ENCODE assay signal across 13 cellular contexts in genomic region chr3:114005406-114005987, GRCh38. TPM values are rescaled to one million over a fixed set of nuclear protein-coding genes. Genes with fewer than 3 reads are reported as not detected.
A peak's percentile ranks its signal among the peaks of the same experiment; 100 is the strongest.
DNase-seq lines count a peak whose midpoint lies in the region; ATAC-seq and TF ChIP-seq lines count a peak whose summit lies in the region.
"Had no signal": no experiment of that assay in that cellular context is flagged by ENCODE, and none has a peak within 500 bp of the region (broad histone marks: within the 10 kb centered on the region; RNA-seq: fewer than 3 reads in every experiment).

No MANE protein-coding gene starts in this region.

- H3K4me1 ChIP-seq in OCI-LY3 (ENCODE audit: low read length) (peaks cover 42% of the 10 kb centered on the region), foreskin keratinocyte (no peaks in the 10 kb centered on the region)

- H4K20me1 ChIP-seq in OCI-LY3 (ENCODE audit: insufficient read depth, low read length): no peaks in the 10 kb centered on the region

- no peak overlapping the region for H3K4me3 Mint-ChIP-seq in activated T-helper 17 cell treated with anti-CD3 and anti-CD28 coated beads, Interleukin-2, amount 50 U/mL, for 72 hours
- H3K4me3 Mint-ChIP-seq in activated T-cell treated with anti-CD3 and anti-CD28 coated beads, Interleukin-2, amount 50 U/mL, for 24 hours: no peak overlapping the region
- H3K4me3 Mint-ChIP-seq: activated CD8-positive, alpha-beta T cell treated with anti-CD3 and anti-CD28 coated beads, Interleukin-2, amount 10 ng/mL, durations not matched to agents 7 days and 5 days had no signal

- H3K27me3 Mint-ChIP-seq in activated T-helper 17 cell treated with anti-CD3 and anti-CD28 coated beads, Interleukin-2, amount 50 U/mL, for 72 hours: no peaks in the 10 kb centered on the region
- H3K27me3 Mint-ChIP-seq in activated T-cell treated with anti-CD3 and anti-CD28 coated beads, Interleukin-2, amount 50 U/mL, for 24 hours: no peaks in the 10 kb centered on the region

- H3K9ac ChIP-seq in OCI-LY3 (ENCODE audit: low read length): peak overlapping the region; percentile 56

- no peak for DNase-seq in foreskin keratinocyte
- DNase-seq in Ammon's horn (ENCODE audit: low spot score): no peak
- no peak for DNase-seq in activated T-cell treated with anti-CD3 and anti-CD28 coated beads, Interleukin-2, amount 50 U/mL, for 24 hours
- DNase-seq: activated CD8-positive, alpha-beta T cell treated with anti-CD3 and anti-CD28 coated beads, Interleukin-2, amount 10 ng/mL, durations not matched to agents 7 days and 5 days; NCI-H2171 treated with DMSO at 0.1 percent for 48 hours; stimulated activated CD4-positive, alpha-beta T cell treated with anti-CD3 and anti-CD28 coated beads, Interleukin-1b, Interleukin-23, amount 100 ng/mL, for 48 hours had no signal

- no peaks in the 10 kb centered on the region for H3K9me3 Mint-ChIP-seq in activated T-helper 17 cell treated with anti-CD3 and anti-CD28 coated beads, Interleukin-2, amount 50 U/mL, for 72 hours
- H3K9me3 Mint-ChIP-seq in activated T-cell treated with anti-CD3 and anti-CD28 coated beads, Interleukin-2, amount 50 U/mL, for 24 hours: no peaks in the 10 kb centered on the region

- H3K36me3 Mint-ChIP-seq in activated T-helper 17 cell treated with anti-CD3 and anti-CD28 coated beads, Interleukin-2, amount 50 U/mL, for 72 hours (ENCODE audit: low read depth): peaks cover 11% of the 10 kb centered on the region
- peaks cover 19% of the 10 kb centered on the region for H3K36me3 Mint-ChIP-seq in activated T-cell treated with anti-CD3 and anti-CD28 coated beads, Interleukin-2, amount 50 U/mL, for 24 hours (ENCODE audit: low read depth)

- peak overlapping the region; percentile 28; the same call in 1 of the 2 replicates for H2AFZ ChIP-seq in OCI-LY3 (ENCODE audit: low read depth, low read length)

- peaks cover 3% of the 10 kb centered on the region for H3K36me3 ChIP-seq in OCI-LY3 (replicated peaks; ENCODE audit: low read depth, low read length)

- no peaks in the 10 kb centered on the region for H3K79me2 ChIP-seq in OCI-LY3 (ENCODE audit: low read length)

- H3K4me3 ChIP-seq in OCI-LY3 (ENCODE audit: low read length): peak overlapping the region; percentile 66

- H3K9me3 ChIP-seq in OCI-LY3 (ENCODE audit: insufficient read depth, low read length): no peaks in the 10 kb centered on the region

- H3K27me3 ChIP-seq in OCI-LY3 (ENCODE audit: low read depth, low read length): no peaks in the 10 kb centered on the region
- no peaks in the 10 kb centered on the region for H3K27me3 ChIP-seq in foreskin keratinocyte

- H3K4me2 ChIP-seq in OCI-LY3 (ENCODE audit: low read length): peak overlapping the region; percentile 84

- H3K4me1 Mint-ChIP-seq in activated T-helper 17 cell treated with anti-CD3 and anti-CD28 coated beads, Interleukin-2, amount 50 U/mL, for 72 hours: no peaks in the 10 kb centered on the region
- no peaks in the 10 kb centered on the region for H3K4me1 Mint-ChIP-seq in activated T-cell treated with anti-CD3 and anti-CD28 coated beads, Interleukin-2, amount 50 U/mL, for 24 hours (ENCODE audit: low read depth)

- TF ChIP-seq CTCF in OCI-LY3 (IDR thresholded peaks at IDR 0.05; ENCODE audit: low read depth, low read length) (peak; percentile 61), foreskin keratinocyte (conservative IDR thresholded peaks at IDR 0.05) (no peak)

- peak overlapping the region; percentile 88 for H3K27ac ChIP-seq in OCI-LY3 (ENCODE audit: low read length)
- no peak overlapping the region for H3K27ac ChIP-seq in foreskin keratinocyte
- H3K27ac ChIP-seq: C4-2B had no signal

- peak; percentile 93 for ATAC-seq in GM18499 (IDR thresholded peaks at IDR 0.05; ENCODE audit: insufficient read depth, unreplicated experiment)
- ATAC-seq in GM19468 (IDR thresholded peaks at IDR 0.05; ENCODE audit: extremely low read depth, unreplicated experiment): peak; percentile 93
- peak; percentile 93 for ATAC-seq in HG03025 (IDR thresholded peaks at IDR 0.05; ENCODE audit: low FRiP score, unreplicated experiment)
- no peak for ATAC-seq in foreskin keratinocyte
- no peak for ATAC-seq in activated T-helper 17 cell treated with anti-CD3 and anti-CD28 coated beads, Interleukin-2, amount 50 U/mL, for 72 hours (replicated peaks)
- ATAC-seq: activated CD8-positive, alpha-beta T cell treated with anti-CD3 and anti-CD28 coated beads, Interleukin-2, amount 10 ng/mL, durations not matched to agents 7 days and 5 days; SK-N-SH treated with all-trans-retinoic acid at 6 μM for 48 hours had no signal

- H3K27ac Mint-ChIP-seq in activated T-helper 17 cell treated with anti-CD3 and anti-CD28 coated beads, Interleukin-2, amount 50 U/mL, for 72 hours: no peak overlapping the region
- H3K27ac Mint-ChIP-seq in activated T-cell treated with anti-CD3 and anti-CD28 coated beads, Interleukin-2, amount 50 U/mL, for 24 hours: no peak overlapping the region
- H3K27ac Mint-ChIP-seq: activated CD8-positive, alpha-beta T cell treated with anti-CD3 and anti-CD28 coated beads, Interleukin-2, amount 10 ng/mL, durations not matched to agents 7 days and 5 days had no signal

RNA-seq across cellular contexts. Expression of gene CCDC191, which starts 50.8 kb away (rescaled TPM):
- total RNA-seq in foreskin keratinocyte: 1.7 and 1.9 TPM in 2 replicates
- 0.55 and 0.70 TPM in 2 replicates for polyA plus RNA-seq in foreskin keratinocyte
- 1 to 10 TPM; 1.4 to 2.3 TPM for total RNA-seq in activated T-helper 17 cell treated with anti-CD3 and anti-CD28 coated beads, Interleukin-2, amount 50 U/mL, for 72 hours

RNA-seq across cellular contexts. Expression of gene QTRT2, which starts 51.0 kb away (rescaled TPM):
- 23.4 and 27.9 TPM in 2 replicates for total RNA-seq in foreskin keratinocyte
- 7.4 and 9.8 TPM in 2 replicates for polyA plus RNA-seq in foreskin keratinocyte
- total RNA-seq in activated T-helper 17 cell treated with anti-CD3 and anti-CD28 coated beads, Interleukin-2, amount 50 U/mL, for 72 hours: 10 to 100 TPM; 25.1 to 45.5 TPM

RNA-seq across cellular contexts. Expression of gene ZDHHC23, which starts 57.7 kb away (rescaled TPM):
- 1.7 and 1.9 TPM in 2 replicates for total RNA-seq in foreskin keratinocyte
- polyA plus RNA-seq in foreskin keratinocyte: 0.50 and 0.77 TPM in 2 replicates
- 1 to 10 TPM; 4.0 to 4.1 TPM for total RNA-seq in activated T-helper 17 cell treated with anti-CD3 and anti-CD28 coated beads, Interleukin-2, amount 50 U/mL, for 72 hours

Comparison
In these comparisons a context has a peak if more than half of its experiments do, and no peak if none do; other contexts are left out.
1. ATAC-seq: peak in GM18499 (single experiment), GM19468 (single experiment) and HG03025 (single experiment); none in foreskin keratinocyte (single experiment) and activated T-helper 17 cell treated with anti-CD3 and anti-CD28 coated beads, Interleukin-2, amount 50 U/mL, for 72 hours (single experiment).